In the genomic region with DNA sequence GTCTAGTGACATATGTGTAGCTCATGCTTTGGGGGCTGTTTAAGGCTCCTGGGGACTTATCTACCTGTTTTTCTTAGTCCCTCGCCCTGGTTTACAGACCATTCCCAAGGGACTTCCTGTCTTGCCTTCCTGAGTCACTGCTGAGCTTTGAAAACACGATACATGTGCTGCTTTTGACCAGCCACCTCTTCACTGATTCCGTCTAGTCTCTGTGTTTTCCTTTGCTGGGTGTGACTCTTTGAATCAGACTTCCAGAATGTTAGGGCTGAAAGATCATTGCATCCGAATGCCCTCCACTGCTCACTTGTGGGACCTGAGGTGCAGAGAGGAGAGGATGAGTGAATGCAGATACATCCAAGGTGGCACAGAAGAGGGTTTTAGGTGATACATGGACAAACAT, we compare ENCODE assay signal across 16 cellular contexts. TPM values are rescaled to one million over a fixed set of nuclear protein-coding genes. Genes with fewer than 3 reads are reported as not detected.
A peak's percentile ranks its signal among the peaks of the same experiment; 100 is the strongest.
DNase-seq lines count a peak whose midpoint lies in the region; FAIRE-seq and TF ChIP-seq lines count a peak whose summit lies in the region.
"Had no signal": no experiment of that assay in that cellular context is flagged by ENCODE, and none has a peak within 500 bp of the region (broad histone marks: within the 10 kb centered on the region; RNA-seq: fewer than 3 reads in every experiment).

No MANE protein-coding gene starts in this region.

- no peak for TF ChIP-seq POLR2A in lower leg skin (IDR thresholded peaks at IDR 0.05)

- no peaks in the 10 kb centered on the region for H3K9me3 ChIP-seq in small intestine (ENCODE audit: control insufficient read depth, low read depth)

- H3K4me3 ChIP-seq in lower leg skin (ENCODE audit: low read depth, poor library complexity, severe bottlenecking) (no peak overlapping the region), small intestine (ENCODE audit: low read depth in 1 of 2, low read length in 2 of 2) (no peak overlapping the region)
- H3K4me3 ChIP-seq: BLaER1 treated with 17β-estradiol and CSF1 and Interleukin-3, amounts not matched to agents 10 nM and 100 nM; hepatocyte; Peyer's patch had no signal

- no peak overlapping the region for H3K27ac ChIP-seq in small intestine (ENCODE audit: low read depth in 1 of 2, low read length in 1 of 2)
- H3K27ac ChIP-seq: BLaER1 treated with 17β-estradiol and CSF1 and Interleukin-3, amounts not matched to agents 10 nM and 100 nM; hepatocyte; Peyer's patch had no signal

- H3K9me3 Mint-ChIP-seq in CD14-positive monocyte, result peaks cover 20 to 30% (median 26%) of the 10 kb centered on the region in 7 donors

- DNase-seq in CD14-positive monocyte (ENCODE audit: low spot score), result no peak
- peak; percentile 64 for DNase-seq in LHCN-M2 (ENCODE audit: low read depth)
- DNase-seq in dermis blood vessel endothelial cell, result peak; percentile 45
- DNase-seq in mucosa of gallbladder (ENCODE audit: low spot score), result peak; percentile 13
- no peak for DNase-seq in lower leg skin (ENCODE audit: low spot score in 2 of 2)
- DNase-seq in small intestine, result no peak
- DNase-seq in NCI-H146 treated with DMSO at 0.1 percent for 48 hours (lab: John Stamatoyannopoulos, UW; ENCODE audit: unreplicated experiment), result no peak
- no peak for DNase-seq in cerebellar cortex (ENCODE audit: low spot score)
- DNase-seq: activated CD8-positive, alpha-beta T cell treated with anti-CD3 and anti-CD28 coated beads for 36 hours; activated naive CD4-positive, alpha-beta T cell; occipital lobe; Peyer's patch; T-helper 9 cell had no signal

- no peak overlapping the region for H3K4me3 Mint-ChIP-seq in CD14-positive monocyte
- H3K4me3 Mint-ChIP-seq: activated CD8-positive, alpha-beta T cell treated with anti-CD3 and anti-CD28 coated beads for 36 hours had no signal

- TF ChIP-seq CTCF in CD14-positive monocyte (IDR thresholded peaks at IDR 0.05), result no peak
- TF ChIP-seq CTCF in lower leg skin (IDR thresholded peaks at IDR 0.05), result no peak

- peaks cover 0 to 5% of the 10 kb centered on the region in 2 donors for H3K36me3 Mint-ChIP-seq in CD14-positive monocyte

- WGBS in lower leg skin, 2 donors, result 50 to 53% methylated on average over 4 of the region's 4 CpGs
- WGBS in small intestine, 3 donors, result 74 to 85% (median 84%) methylated on average over 4 of the region's 4 CpGs

- H3K36me3 ChIP-seq in small intestine (ENCODE audit: control insufficient read depth in 2 of 2, insufficient read depth in 2 of 2, low read length in 2 of 2), result no peaks in the 10 kb centered on the region
- H3K36me3 ChIP-seq: Peyer's patch had no signal

- no peaks in the 10 kb centered on the region for H3K27me3 ChIP-seq in small intestine (ENCODE audit: control insufficient read depth in 2 of 2, insufficient read depth in 2 of 2, low read length in 2 of 2)
- H3K27me3 ChIP-seq: BLaER1 treated with 17β-estradiol and CSF1 and Interleukin-3, amounts not matched to agents 10 nM and 100 nM; hepatocyte; Peyer's patch had no signal

- peaks cover 0 to 2% (median 0%) of the 10 kb centered on the region in 3 donors for H3K27me3 Mint-ChIP-seq in CD14-positive monocyte (ENCODE audit: low read depth in 3 of 3)
- H3K27me3 Mint-ChIP-seq: activated CD8-positive, alpha-beta T cell treated with anti-CD3 and anti-CD28 coated beads for 36 hours had no signal

- H3K27ac Mint-ChIP-seq in CD14-positive monocyte, result peak overlapping the region in 4 of 7 donors; percentile 1 to 81 (median 45)
- H3K27ac Mint-ChIP-seq: activated CD8-positive, alpha-beta T cell treated with anti-CD3 and anti-CD28 coated beads for 36 hours had no signal

- FAIRE-seq in small intestine (lab: Jason Lieb, UNC), result no peak
- FAIRE-seq: colon had no signal

- intact Hi-C loops in CD14-positive monocyte (cut with micrococcal nuclease), result no loop called here
- intact Hi-C loops in lower leg skin (cut with DNase I; ENCODE audit: low total_unique reads), result no loop called here

- H3K4me1 Mint-ChIP-seq in CD14-positive monocyte, result peaks cover 28% of the 10 kb centered on the region

- H3K4me1 ChIP-seq in small intestine (ENCODE audit: control insufficient read depth in 2 of 2, insufficient read depth in 1 of 2, low read depth in 1 of 2, low read length in 1 of 2), result no peaks in the 10 kb centered on the region
- H3K4me1 ChIP-seq: Peyer's patch had no signal

RNA-seq across cellular contexts. Expression of a gene that starts 35.3 kb away (rescaled TPM):
- 10 to 100 TPM in 1 of 2 donors, 1 to 10 TPM in 1; 2.4 to 18.8 TPM for polyA plus RNA-seq in CD14-positive monocyte
- 1.8 and 2.1 TPM in 2 replicates for total RNA-seq in LHCN-M2 (2014; rRNA removed)
- 1.0 TPM for polyA plus RNA-seq in LHCN-M2 (2012)
- total RNA-seq in dermis blood vessel endothelial cell, result 3.9 and 8.0 TPM in 2 replicates
- total RNA-seq in mucosa of gallbladder, result 86.1 TPM
- 100 to 1,000 TPM; 135 to 172 (median 150) TPM for total RNA-seq in lower leg skin
- 1 to 10 TPM in 1 of 3 donors, under 1 TPM in 1, not detected in 1; 0.54 to 2.7 TPM for polyA plus RNA-seq in small intestine

Comparison
In these comparisons a context has a peak if more than half of its experiments do, and no peak if none do; other contexts are left out.
1. DNase-seq: peak in LHCN-M2 (single experiment), dermis blood vessel endothelial cell (single experiment) and mucosa of gallbladder (single experiment); none in CD14-positive monocyte (single experiment), lower leg skin (0 of 2), small intestine (single experiment), NCI-H146 treated with DMSO at 0.1 percent for 48 hours (single experiment) and cerebellar cortex (single experiment).